Comparison of ENCODE assay signal across 14 cellular contexts in genomic region chr9:8429157-8429556, GRCh38.
"Had no signal": no experiment of that assay in that cellular context is flagged by ENCODE, and none has a peak within 500 bp of the region (broad histone marks: within the 10 kb centered on the region; RNA-seq: fewer than 3 reads in every experiment).

No MANE protein-coding gene starts in this region.

- H3K27me3 ChIP-seq: esophagus muscularis mucosa, neutrophil, right atrium auricular region, tibial nerve, vagina had no signal

- H3K27me3 Mint-ChIP-seq: naive B cell had no signal

- H3K36me3 Mint-ChIP-seq: naive B cell had no signal

- H3K27ac ChIP-seq: esophagus muscularis mucosa, neutrophil, right atrium auricular region, skin epidermis, tibial nerve, vagina, VCaP had no signal

- H3K4me3 Mint-ChIP-seq: naive B cell had no signal

- H3K4me3 ChIP-seq: esophagus muscularis mucosa, lung, right atrium auricular region, skin epidermis, tibial nerve, vagina had no signal

- ATAC-seq: left cardiac atrium had no signal

- H3K9me3 ChIP-seq: esophagus muscularis mucosa, neutrophil, right atrium auricular region, tibial nerve, vagina had no signal

- H3K9me3 Mint-ChIP-seq: naive B cell had no signal

- H3K4me1 ChIP-seq: esophagus muscularis mucosa, right atrium auricular region, tibial nerve, vagina had no signal

- DNase-seq: activated CD4-positive, alpha-beta T cell treated with anti-CD3 and anti-CD28 coated beads, Interleukin-2, amount 50 U/mL, for 1 hour; activated gamma-delta T cell; glutamatergic neuron; left cardiac atrium; midbrain had no signal

- H3K36me3 ChIP-seq: esophagus muscularis mucosa, neutrophil, right atrium auricular region, tibial nerve, vagina had no signal
